29 cellular contexts compared by ENCODE assay signal in the genomic region with DNA sequence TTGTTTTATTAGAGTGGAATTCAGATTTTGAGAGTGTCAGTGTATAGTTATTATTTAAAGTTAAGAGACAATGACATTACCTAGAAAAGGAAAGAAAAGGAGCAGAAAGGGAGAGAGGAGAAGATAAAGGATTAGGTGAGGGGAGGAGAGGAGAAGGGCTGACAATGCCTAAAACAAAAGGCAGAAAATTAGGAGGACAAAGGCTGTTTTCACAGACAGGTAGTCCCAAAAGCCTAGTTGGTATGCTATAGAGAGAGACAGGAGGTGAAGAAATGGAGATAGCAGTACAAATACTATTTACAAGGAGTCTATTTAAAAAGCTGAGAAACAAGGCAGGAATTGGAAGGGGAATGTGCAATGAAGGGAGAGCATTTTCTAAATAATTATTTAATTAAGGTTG.
"Had no signal": no experiment of that assay in that cellular context is flagged by ENCODE, and none has a peak within 500 bp of the region (broad histone marks: within the 10 kb centered on the region; RNA-seq: fewer than 3 reads in every experiment).

No MANE protein-coding gene starts in this region.

- H3K4me3 ChIP-seq: left lung, lower lobe of right lung, pancreas, prostate gland, sigmoid colon, spleen, suprapubic skin, thoracic aorta, tibial artery, upper lobe of right lung had no signal

- H3K36me3 ChIP-seq: left lung, lower lobe of right lung, pancreas, prostate gland, sigmoid colon, spleen, suprapubic skin, thoracic aorta, tibial artery, upper lobe of right lung had no signal

- H3K4me1 ChIP-seq: left lung, lower lobe of right lung, pancreas, prostate gland, sigmoid colon, spleen, suprapubic skin, tibial artery, upper lobe of right lung had no signal

- H3K9me3 ChIP-seq: left lung, lower lobe of right lung, pancreas, prostate gland, sigmoid colon, spleen, suprapubic skin, thoracic aorta, tibial artery, upper lobe of right lung had no signal

- H3K4me3 Mint-ChIP-seq: immature natural killer cell; mesothelial cell of epicardium; naive B cell; natural killer cell; nephron progenitor cell; stimulated activated effector memory CD8-positive, alpha-beta T cell treated with anti-CD3 and anti-CD28 coated beads, Interleukin-12 subunit alpha, Interleukin-12 subunit beta, amount 100 ng/mL, for 72 hours; stimulated activated naive CD8-positive, alpha-beta T cell treated with anti-CD3 and anti-CD28 coated beads, Interleukin-15, Interleukin-2, amounts not matched to agents 100 ng/mL and 50 ng/mL, for 24 hours had no signal

- H3K27ac Mint-ChIP-seq: immature natural killer cell; mesothelial cell of epicardium; naive B cell; natural killer cell; nephron progenitor cell; stimulated activated effector memory CD8-positive, alpha-beta T cell treated with anti-CD3 and anti-CD28 coated beads, Interleukin-12 subunit alpha, Interleukin-12 subunit beta, amount 100 ng/mL, for 72 hours; stimulated activated naive CD8-positive, alpha-beta T cell treated with anti-CD3 and anti-CD28 coated beads, Interleukin-15, Interleukin-2, amounts not matched to agents 100 ng/mL and 50 ng/mL, for 24 hours had no signal

- ATAC-seq: left colon; lower lobe of right lung; natural killer cell; pancreas; right cardiac atrium; stimulated activated effector memory CD8-positive, alpha-beta T cell treated with anti-CD3 and anti-CD28 coated beads, Interleukin-12 subunit alpha, Interleukin-12 subunit beta, amount 100 ng/mL, for 72 hours; upper lobe of right lung had no signal

- H3K36me3 Mint-ChIP-seq: immature natural killer cell; mesothelial cell of epicardium; naive B cell; stimulated activated effector memory CD8-positive, alpha-beta T cell treated with anti-CD3 and anti-CD28 coated beads, Interleukin-12 subunit alpha, Interleukin-12 subunit beta, amount 100 ng/mL, for 72 hours had no signal

- H3K9me3 Mint-ChIP-seq: mesothelial cell of epicardium, naive B cell, nephron progenitor cell had no signal

- FAIRE-seq: kidney, pancreas, small intestine, urothelium cell line had no signal

- H3K27ac ChIP-seq: left lung, lower lobe of right lung, pancreas, prostate gland, sigmoid colon, spleen, suprapubic skin, thoracic aorta, tibial artery, upper lobe of right lung had no signal

- H3K4me1 Mint-ChIP-seq: immature natural killer cell; mesothelial cell of epicardium; naive B cell; natural killer cell; nephron progenitor cell; stimulated activated effector memory CD8-positive, alpha-beta T cell treated with anti-CD3 and anti-CD28 coated beads, Interleukin-12 subunit alpha, Interleukin-12 subunit beta, amount 100 ng/mL, for 72 hours had no signal

- DNase-seq: hippocampal formation; immature natural killer cell; kidney; left colon; left lung; lower lobe of right lung; mammary epithelial cell; mesenchymal stem cell; naive B cell; natural killer cell; nephron progenitor cell; pancreas; posterior cingulate gyrus; retina; right cardiac atrium; sigmoid colon; small intestine; spleen; stimulated activated CD4-positive, alpha-beta T cell treated with anti-CD3 and anti-CD28 coated beads, Interleukin-4, amount 100 ng/mL, for 24 hours; stimulated activated naive CD4-positive, alpha-beta T cell; tibial artery; upper lobe of right lung had no signal

- H3K27me3 ChIP-seq: left lung, pancreas, sigmoid colon, spleen, suprapubic skin, tibial artery, upper lobe of right lung had no signal

- H3K27me3 Mint-ChIP-seq: naive B cell; stimulated activated naive CD8-positive, alpha-beta T cell treated with anti-CD3 and anti-CD28 coated beads, Interleukin-15, Interleukin-2, amounts not matched to agents 100 ng/mL and 50 ng/mL, for 24 hours had no signal
